21 cellular contexts compared by ENCODE assay signal in genomic region chr14:77148510-77149231, GRCh38. TPM values are rescaled to one million over a fixed set of nuclear protein-coding genes. Genes with fewer than 3 reads are reported as not detected.
A peak's percentile ranks its signal among the peaks of the same experiment; 100 is the strongest.
DNase-seq lines count a peak whose midpoint lies in the region; ATAC-seq, FAIRE-seq and TF ChIP-seq lines count a peak whose summit lies in the region.
"Had no signal": no experiment of that assay in that cellular context is flagged by ENCODE, and none has a peak within 500 bp of the region (broad histone marks: within the 10 kb centered on the region; RNA-seq: fewer than 3 reads in every experiment).

No MANE protein-coding gene starts in this region.

- no peaks in the 10 kb centered on the region for H3K9me3 Mint-ChIP-seq in type B pancreatic cell
- H3K9me3 Mint-ChIP-seq in stimulated activated naive CD8-positive, alpha-beta T cell treated with anti-CD3 and anti-CD28 coated beads, Interleukin-15, amount 100 ng/mL, for 72 hours = no peaks in the 10 kb centered on the region
- H3K9me3 Mint-ChIP-seq: CD4-positive, alpha-beta T cell; stimulated activated memory B cell treated with anti-CD40 and anti-IgM and Interleukin-4, amounts not matched to agents 10 μg/mL and 1 μg/mL and 100 μg/mL, for 72 hours had no signal

- H3K4me1 ChIP-seq in mesendoderm (ENCODE audit: control insufficient read depth, low read depth, low read length) = peaks cover 4% of the 10 kb centered on the region
- H3K4me1 ChIP-seq: upper lobe of left lung had no signal

- no peak overlapping the region for H3K9ac ChIP-seq in mesendoderm (ENCODE audit: low read length)

- H4K8ac ChIP-seq in mesendoderm (ENCODE audit: low read depth, low read length) = no peak overlapping the region

- no peaks in the 10 kb centered on the region for H3K27me3 ChIP-seq in mesendoderm (ENCODE audit: insufficient read depth, low read length, poor library complexity)
- H3K27me3 ChIP-seq: upper lobe of left lung had no signal

- no peaks in the 10 kb centered on the region for H3K79me1 ChIP-seq in mesendoderm (ENCODE audit: low read length)

- no peak overlapping the region for H2AK5ac ChIP-seq in mesendoderm (ENCODE audit: low read length)

- H3K36me3 ChIP-seq in mesendoderm (ENCODE audit: control insufficient read depth, insufficient read depth, low read length) = no peaks in the 10 kb centered on the region
- H3K36me3 ChIP-seq: cardiac muscle cell, upper lobe of left lung had no signal

- no peaks in the 10 kb centered on the region for H3K36me3 Mint-ChIP-seq in type B pancreatic cell
- H3K36me3 Mint-ChIP-seq: naive B cell; stimulated activated memory B cell treated with anti-CD40 and anti-IgM and Interleukin-4, amounts not matched to agents 10 μg/mL and 1 μg/mL and 100 μg/mL, for 72 hours had no signal

- TF ChIP-seq CTCF in type B pancreatic cell (conservative IDR thresholded peaks at IDR 0.05) = no peak
- TF ChIP-seq CTCF in D721Med (IDR thresholded peaks at IDR 0.05; ENCODE audit: insufficient read depth, missing control alignments) = no peak

- H4K5ac ChIP-seq in mesendoderm (ENCODE audit: low read length) = no peak overlapping the region

- 0 out of 3 replicates have a peak, but pooled peaks have one; percentile 15 for ATAC-seq in SK-N-SH treated with all-trans-retinoic acid at 6 μM for 48 hours
- no peak for ATAC-seq in stimulated activated naive CD8-positive, alpha-beta T cell treated with anti-CD3 and anti-CD28 coated beads, Interleukin-15, amount 100 ng/mL, for 72 hours
- ATAC-seq: stimulated activated memory B cell treated with anti-CD40 and anti-IgM and Interleukin-4, amounts not matched to agents 10 μg/mL and 1 μg/mL and 100 μg/mL, for 72 hours had no signal

- WGBS in mesendoderm (ENCODE audit: extremely low coverage, insufficient coverage, low lambda C conversion rate) = no CpG with 5 or more reads among the region's 8 CpGs

- H3K79me2 ChIP-seq in mesendoderm (ENCODE audit: control insufficient read depth, insufficient read depth, low read length) = no peaks in the 10 kb centered on the region

- H2BK15ac ChIP-seq in mesendoderm (replicated peaks; ENCODE audit: low read depth) = no peak overlapping the region

- no peak overlapping the region for H3K23ac ChIP-seq in mesendoderm (ENCODE audit: low read length)

- H3K56ac ChIP-seq in mesendoderm (ENCODE audit: low read length) = no peak overlapping the region

- no peak overlapping the region for H3K4me3 ChIP-seq in mesendoderm (ENCODE audit: low read length)
- H3K4me3 ChIP-seq: cardiac muscle cell, smooth muscle cell, upper lobe of left lung had no signal

- H3K27me3 Mint-ChIP-seq in type B pancreatic cell = peaks cover 65% of the 10 kb centered on the region
- peaks cover 66% of the 10 kb centered on the region for H3K27me3 Mint-ChIP-seq in stimulated activated naive CD8-positive, alpha-beta T cell treated with anti-CD3 and anti-CD28 coated beads, Interleukin-15, amount 100 ng/mL, for 72 hours

- peak; percentile 45 for DNase-seq in NCI-H2107 treated with DMSO at 0.1 percent for 48 hours (lab: John Stamatoyannopoulos, UW; ENCODE audit: unreplicated experiment)
- no peak for DNase-seq in NCI-H2107 (lab: John Stamatoyannopoulos, UW)
- peak; percentile 48 for DNase-seq in NCI-H2029 (lab: John Stamatoyannopoulos, UW)
- DNase-seq in mesendoderm = peak; percentile 42
- DNase-seq in type B pancreatic cell (ENCODE audit: extremely low spot score, unreplicated experiment) = no peak
- no peak for DNase-seq in D721Med (ENCODE audit: insufficient read length, low spot score)
- no peak for DNase-seq in stimulated activated naive CD8-positive, alpha-beta T cell treated with anti-CD3 and anti-CD28 coated beads, Interleukin-15, amount 100 ng/mL, for 72 hours
- DNase-seq: activated CD4-positive, alpha-beta T cell treated with anti-CD3 and anti-CD28 coated beads for 4 hours; CD4-positive, alpha-beta T cell; foreskin melanocyte; Karpas-422; naive B cell; NCI-H774; upper lobe of left lung had no signal

- H2BK120ac ChIP-seq in mesendoderm (ENCODE audit: low read depth, low read length) = no peak overlapping the region

- no peak overlapping the region for H3K27ac ChIP-seq in mesendoderm (ENCODE audit: low read depth, low read length)
- H3K27ac ChIP-seq: cardiac muscle cell, HL-60, upper lobe of left lung had no signal

- no peak for FAIRE-seq in D721Med (lab: Jason Lieb, UNC)

- no peak overlapping the region for H3K4me3 Mint-ChIP-seq in type B pancreatic cell
- H3K4me3 Mint-ChIP-seq in stimulated activated naive CD8-positive, alpha-beta T cell treated with anti-CD3 and anti-CD28 coated beads, Interleukin-15, amount 100 ng/mL, for 72 hours = no peak overlapping the region
- H3K4me3 Mint-ChIP-seq: CD4-positive, alpha-beta T cell; naive B cell; stimulated activated memory B cell treated with anti-CD40 and anti-IgM and Interleukin-4, amounts not matched to agents 10 μg/mL and 1 μg/mL and 100 μg/mL, for 72 hours had no signal

- no peak overlapping the region for H3K4ac ChIP-seq in mesendoderm (ENCODE audit: low read depth, low read length)

- H3K4me2 ChIP-seq in mesendoderm (ENCODE audit: low read length) = no peak overlapping the region
- H3K4me2 ChIP-seq: smooth muscle cell had no signal

- no peak overlapping the region for H2BK5ac ChIP-seq in mesendoderm (ENCODE audit: low read length)

- no peak overlapping the region for H3K27ac Mint-ChIP-seq in type B pancreatic cell
- H3K27ac Mint-ChIP-seq in stimulated activated naive CD8-positive, alpha-beta T cell treated with anti-CD3 and anti-CD28 coated beads, Interleukin-15, amount 100 ng/mL, for 72 hours = no peak overlapping the region
- H3K27ac Mint-ChIP-seq: CD4-positive, alpha-beta T cell; naive B cell; stimulated activated memory B cell treated with anti-CD40 and anti-IgM and Interleukin-4, amounts not matched to agents 10 μg/mL and 1 μg/mL and 100 μg/mL, for 72 hours had no signal

- no peak overlapping the region for H3K18ac ChIP-seq in mesendoderm (ENCODE audit: low read length)

- no peaks in the 10 kb centered on the region for H3K4me1 Mint-ChIP-seq in type B pancreatic cell (ENCODE audit: unreplicated experiment)
- H3K4me1 Mint-ChIP-seq in stimulated activated naive CD8-positive, alpha-beta T cell treated with anti-CD3 and anti-CD28 coated beads, Interleukin-15, amount 100 ng/mL, for 72 hours = no peaks in the 10 kb centered on the region
- H3K4me1 Mint-ChIP-seq: naive B cell; stimulated activated memory B cell treated with anti-CD40 and anti-IgM and Interleukin-4, amounts not matched to agents 10 μg/mL and 1 μg/mL and 100 μg/mL, for 72 hours had no signal

TF ChIP-seq in SK-N-SH treated with all-trans-retinoic acid at 6 μM for 48 hours, 23 proteins besides CTCF, POLR2A, EP300 and RAD21 (continues in another document):
- no peak for TF ChIP-seq CSRNP3 (CRISPR knock-in tag; IDR thresholded peaks at IDR 0.05)
- TF ChIP-seq ZC3H10 (CRISPR knock-in tag; IDR thresholded peaks at IDR 0.05) = no peak
- TF ChIP-seq PATZ1 (CRISPR knock-in tag; IDR thresholded peaks at IDR 0.05; ENCODE audit: borderline replicate concordance) = no peak
- TF ChIP-seq ZFP30 (CRISPR knock-in tag; IDR thresholded peaks at IDR 0.05) = no peak
- TF ChIP-seq ISL1 (CRISPR knock-in tag; IDR thresholded peaks at IDR 0.05) = no peak
- no peak for TF ChIP-seq TOX (CRISPR knock-in tag; IDR thresholded peaks at IDR 0.05; ENCODE audit: borderline replicate concordance)
- no peak for TF ChIP-seq ZNF70 (CRISPR knock-in tag; IDR thresholded peaks at IDR 0.05)
- TF ChIP-seq ESRRG (CRISPR knock-in tag; IDR thresholded peaks at IDR 0.05) = no peak
- TF ChIP-seq ZFP3 (CRISPR knock-in tag; IDR thresholded peaks at IDR 0.05) = no peak
- TF ChIP-seq CSDC2 (CRISPR knock-in tag; IDR thresholded peaks at IDR 0.05) = no peak
- no peak for TF ChIP-seq ARNTL (CRISPR knock-in tag; IDR thresholded peaks at IDR 0.05; ENCODE audit: borderline replicate concordance, low read depth)
- TF ChIP-seq OSR1 (CRISPR knock-in tag; IDR thresholded peaks at IDR 0.05) = no peak
- TF ChIP-seq PPARA (CRISPR knock-in tag; IDR thresholded peaks at IDR 0.05; ENCODE audit: borderline replicate concordance) = no peak
- TF ChIP-seq GLIS3 (CRISPR knock-in tag; IDR thresholded peaks at IDR 0.05) = no peak

RNA-seq across cellular contexts. Expression of gene ZDHHC22, which starts 7.1 kb away (rescaled TPM):
- polyA plus RNA-seq in mesendoderm (2013, experiment 1 of 2) = 9.1 TPM
- polyA plus RNA-seq in mesendoderm (2013, experiment 2 of 2) = 10.0 TPM
- 0.24 TPM in 1 of 2 replicates, not detected in the other for total RNA-seq in type B pancreatic cell (ENCODE audit: low replicate concordance)
- total RNA-seq: CD4-positive, alpha-beta T cell; liver; smooth muscle cell; T-helper 2 cell treated with Interferon-gamma antibody and Interleukin-4, amounts not matched to agents 100 ng/mL and 5 ng/mL, for 36 hours had no signal
- polyA plus RNA-seq: cardiac muscle cell, liver, smooth muscle cell had no signal

RNA-seq across cellular contexts. Expression of gene TMEM63C, which starts 32.9 kb away (rescaled TPM):
- polyA plus RNA-seq in mesendoderm (2013, experiment 1 of 2) = 2.3 TPM
- polyA plus RNA-seq in mesendoderm (2013, experiment 2 of 2) = 2.1 TPM
- 4.6 and 5.5 TPM in 2 replicates for total RNA-seq in type B pancreatic cell (ENCODE audit: low replicate concordance)

RNA-seq across cellular contexts. Expression of gene CIPC, which starts 50.6 kb away (rescaled TPM):
- polyA plus RNA-seq in mesendoderm (2013, experiment 1 of 2) = 12.6 TPM
- polyA plus RNA-seq in mesendoderm (2013, experiment 2 of 2) = 13.2 TPM
- 27.2 and 34.0 TPM in 2 replicates for total RNA-seq in type B pancreatic cell (ENCODE audit: low replicate concordance)

Comparison
In these comparisons a context has a peak if more than half of its experiments do, and no peak if none do; other contexts are left out.
1. DNase-seq: peak in NCI-H2107 treated with DMSO at 0.1 percent for 48 hours (single experiment), NCI-H2029 (single experiment) and mesendoderm (single experiment); none in NCI-H2107 (single experiment), type B pancreatic cell (single experiment), D721Med (single experiment) and stimulated activated naive CD8-positive, alpha-beta T cell treated with anti-CD3 and anti-CD28 coated beads, Interleukin-15, amount 100 ng/mL, for 72 hours (0 of 2).